In genomic region chr6:159761873-159762680, GRCh38 we compare ENCODE assay signal across 8 cellular contexts. TPM values are rescaled to one million over a fixed set of nuclear protein-coding genes. Genes with fewer than 3 reads are reported as not detected.
DNase-seq lines count a peak whose midpoint lies in the region; ATAC-seq and TF ChIP-seq lines count a peak whose summit lies in the region.

Gene ACAT2, plus strand, starts transcription at chr6:159762045. Its CDS starts 43 bp downstream, at chr6:159762088.

- 0 out of 2 replicates have a peak, but pooled peaks cover 9% of the 10 kb centered on the region for H4K20me1 ChIP-seq in GM23338 (replicated peaks; ENCODE audit: insufficient read depth)

- peaks cover 18% of the 10 kb centered on the region for H3K4me1 ChIP-seq in GM23338 (ENCODE audit: insufficient read depth)
- peaks cover 6 to 17% of the 10 kb centered on the region in 2 donors for H3K4me1 ChIP-seq in muscle layer of duodenum (ENCODE audit: control insufficient read depth in 1 of 2, insufficient read depth in 2 of 2, low read length in 2 of 2)

- H3K27ac ChIP-seq in GM23338 (ENCODE audit: low read depth) (peak within 1 kb of the TSS; percentile 98), muscle layer of duodenum (ENCODE audit: low read length) (peak within 1 kb of the TSS; percentile 86)

- peak; percentile 99 for DNase-seq in Daoy (ENCODE audit: low read depth)
- peak; percentile 97 for DNase-seq in GM23338 (ENCODE audit: low spot score)
- peak; percentile 89 to 96 for DNase-seq in Kasumi-1 (lab: John Stamatoyannopoulos, UW)
- peak; percentile 96 for DNase-seq in RKO (ENCODE audit: low spot score)
- peak; percentile 94 to 97 for DNase-seq in activated T-cell treated with anti-CD3 and anti-CD28 coated beads, Interleukin-2, amount 50 U/mL, for 72 hours
- peak; percentile 77 for DNase-seq in stimulated activated CD8-positive, alpha-beta memory T cell treated with anti-CD3 and anti-CD28 coated beads, Interleukin-7, amount 100 ng/mL, for 24 hours (ENCODE audit: low read depth)

- H3K4me3 ChIP-seq in GM23338 = peak within 1 kb of the TSS; percentile 88
- H3K4me3 ChIP-seq in muscle layer of duodenum (ENCODE audit: low read depth in 1 of 2, low read length in 2 of 2) = peak within 1 kb of the TSS; percentile 85 to 93

- peaks cover 44% of the 10 kb centered on the region for H3K79me2 ChIP-seq in GM23338 (replicated peaks; ENCODE audit: insufficient read depth)

- H2AFZ ChIP-seq in GM23338 = peak within 1 kb of the TSS; percentile 80; the same call in 1 of the 2 replicates

- peak within 1 kb of the TSS; percentile 96 for H3K27ac Mint-ChIP-seq in GM23338
- H3K27ac Mint-ChIP-seq in activated T-cell treated with anti-CD3 and anti-CD28 coated beads, Interleukin-2, amount 50 U/mL, for 72 hours = peak within 1 kb of the TSS; percentile 98

- H3K36me3 ChIP-seq in GM23338 (ENCODE audit: insufficient read depth) (peaks cover 40% of the 10 kb centered on the region), muscle layer of duodenum (ENCODE audit: control insufficient read depth in 1 of 2, insufficient read depth in 2 of 2, low read length in 2 of 2) (peaks cover 4 to 13% of the 10 kb centered on the region in 2 donors)

- H3K9me2 ChIP-seq in GM23338 (ENCODE audit: insufficient read depth) = no peaks in the 10 kb centered on the region

- no peak for TF ChIP-seq CTCF in GM23338 (conservative IDR thresholded peaks at IDR 0.05; ENCODE audit: low read depth in 2 of 2)

- H3K4me1 Mint-ChIP-seq in GM23338 = peaks cover 38% of the 10 kb centered on the region
- peaks cover 59% of the 10 kb centered on the region for H3K4me1 Mint-ChIP-seq in activated T-cell treated with anti-CD3 and anti-CD28 coated beads, Interleukin-2, amount 50 U/mL, for 72 hours (ENCODE audit: low read depth)

- peak within 1 kb of the TSS; percentile 90 for H3K4me3 Mint-ChIP-seq in GM23338
- H3K4me3 Mint-ChIP-seq in activated T-cell treated with anti-CD3 and anti-CD28 coated beads, Interleukin-2, amount 50 U/mL, for 72 hours = peak within 1 kb of the TSS; percentile 95 to 96

- H3K27me3 Mint-ChIP-seq in GM23338 (ENCODE audit: insufficient read depth, low read depth, poor library complexity) = peaks cover 20% of the 10 kb centered on the region
- no peaks in the 10 kb centered on the region for H3K27me3 Mint-ChIP-seq in activated T-cell treated with anti-CD3 and anti-CD28 coated beads, Interleukin-2, amount 50 U/mL, for 72 hours (ENCODE audit: low read depth)

- no peaks in the 10 kb centered on the region for H3K27me3 ChIP-seq in GM23338 (ENCODE audit: insufficient read depth)
- H3K27me3 ChIP-seq in muscle layer of duodenum (ENCODE audit: low read depth, low read length) = no peaks in the 10 kb centered on the region

- H3K36me3 Mint-ChIP-seq in GM23338 (ENCODE audit: low read depth) = peaks cover 71% of the 10 kb centered on the region
- peaks cover 7 to 27% of the 10 kb centered on the region in 2 donors for H3K36me3 Mint-ChIP-seq in activated T-cell treated with anti-CD3 and anti-CD28 coated beads, Interleukin-2, amount 50 U/mL, for 72 hours (ENCODE audit: insufficient read depth in 2 of 2)

- H3K9me3 Mint-ChIP-seq in GM23338 = no peaks in the 10 kb centered on the region; the same call in 2 of the 3 replicates
- no peaks in the 10 kb centered on the region for H3K9me3 Mint-ChIP-seq in activated T-cell treated with anti-CD3 and anti-CD28 coated beads, Interleukin-2, amount 50 U/mL, for 72 hours

- H3F3A ChIP-seq in GM23338 (replicated peaks; ENCODE audit: low read depth) = peaks cover 5% of the 10 kb centered on the region

- no peaks in the 10 kb centered on the region for H3K9me3 ChIP-seq in muscle layer of duodenum (ENCODE audit: control insufficient read depth in 1 of 2, low read length in 2 of 2)

- ATAC-seq in GM23338 (peak; percentile 92), esophagus mucosa (peak; percentile 99)
- ATAC-seq in activated T-cell treated with anti-CD3 and anti-CD28 coated beads, Interleukin-2, amount 50 U/mL, for 72 hours (replicated peaks in 1 of 2) = peak; percentile 95 to 96

- peak within 1 kb of the TSS; percentile 83 for H3K4me2 ChIP-seq in GM23338

TF ChIP-seq in GM23338, 12 proteins besides CTCF, POLR2A, EP300 and RAD21:
- TF ChIP-seq STAT1 (IDR thresholded peaks at IDR 0.05; ENCODE audit: unreplicated experiment) (no peak), POLR2AphosphoS5 (IDR thresholded peaks at IDR 0.05; ENCODE audit: low read depth) (peak; percentile 83), CREB1 (CRISPR knock-in tag; IDR thresholded peaks at IDR 0.05; ENCODE audit: low read depth) (peak; percentile 78; the same call in 1 of the 2 replicates), ETS1 (IDR thresholded peaks at IDR 0.05) (no peak)
TF ChIP-seq in GM23338: peak in this region for 2.

RNA-seq across cellular contexts. Expression of gene ACAT2, which starts in this region (rescaled TPM):
- 95.4 and 110 TPM in 2 replicates for total RNA-seq in Daoy (2014; rRNA removed; shearing (Covaris generic))
- 104 and 108 TPM in 2 replicates for total RNA-seq in GM23338 (2014; rRNA removed; shearing (Covaris generic))
- polyA plus RNA-seq in GM23338 (2016; fragmentation: Nextera tagmentation; extraction: Ambion mirVana) = 136 and 151 TPM in 2 replicates
- total RNA-seq in activated T-cell treated with anti-CD3 and anti-CD28 coated beads, Interleukin-2, amount 50 U/mL, for 72 hours = 10 to 100 TPM; 44.3 to 53.1 TPM
- total RNA-seq in esophagus mucosa = 151 TPM

Comparison
In these comparisons a context has a peak if more than half of its experiments do, and no peak if none do; other contexts are left out.
1. Peak in every context shown above with its lines: DNase-seq, ATAC-seq, H3K4me3 ChIP-seq and H3K27ac ChIP-seq.